Comparison of ENCODE assay signal across 17 cellular contexts in the genomic region with DNA sequence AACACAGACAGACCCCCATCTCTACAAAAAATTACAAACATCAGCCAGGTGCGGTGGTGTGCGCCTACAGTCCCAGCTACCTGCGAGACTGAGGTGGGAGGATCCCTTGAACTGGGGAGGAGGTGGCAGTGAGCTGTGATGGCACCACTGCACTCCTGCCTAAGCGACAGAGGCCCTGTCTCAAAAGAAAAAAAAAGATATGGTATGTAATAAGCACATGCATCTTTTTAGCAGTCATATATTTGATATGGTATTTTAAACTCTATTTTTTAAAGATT. TPM values are rescaled to one million over a fixed set of nuclear protein-coding genes. Genes with fewer than 3 reads are reported as not detected.
DNase-seq lines count a peak whose midpoint lies in the region; ATAC-seq, FAIRE-seq and TF ChIP-seq lines count a peak whose summit lies in the region.
"Had no signal": no experiment of that assay in that cellular context is flagged by ENCODE, and none has a peak within 500 bp of the region (broad histone marks: within the 10 kb centered on the region; RNA-seq: fewer than 3 reads in every experiment).

No MANE protein-coding gene starts in this region.

- H3K4me2 ChIP-seq in SU-DHL-6 (ENCODE audit: low read depth, low read length, poor library complexity, severe bottlenecking), result peak overlapping the region; percentile 99
- no peak overlapping the region for H3K4me2 ChIP-seq in smooth muscle cell
- H3K4me2 ChIP-seq: KMS-11 had no signal

- no peak for TF ChIP-seq CTCF in GM12865 (IDR thresholded peaks at IDR 0.05; ENCODE audit: insufficient read depth, low read depth, low read length, missing control alignments)
- TF ChIP-seq CTCF in SU-DHL-6 (IDR thresholded peaks at IDR 0.05; ENCODE audit: insufficient read depth, low read length, poor library complexity, severe bottlenecking), result no peak
- TF ChIP-seq CTCF in smooth muscle cell (IDR thresholded peaks at IDR 0.05; ENCODE audit: borderline replicate concordance, insufficient read depth, poor library complexity, severe bottlenecking), result no peak

- H3K9me3 ChIP-seq in SU-DHL-6 (ENCODE audit: insufficient read depth, low read length) (no peaks in the 10 kb centered on the region), smooth muscle cell (replicated peaks; ENCODE audit: low read depth) (no peaks in the 10 kb centered on the region)
- H3K9me3 ChIP-seq: breast epithelium had no signal

- H3K27ac ChIP-seq in SU-DHL-6 (ENCODE audit: low read depth, low read length) (peak overlapping the region; percentile 98), layer of hippocampus (ENCODE audit: low read depth, low read length) (peak overlapping the region; percentile 33), smooth muscle cell (ENCODE audit: low read depth) (peak overlapping the region; percentile 80)
- H3K27ac ChIP-seq: KMS-11 had no signal

- WGBS in smooth muscle cell (ENCODE audit: low lambda C conversion rate), result 95% methylated on average over 4 of the region's 4 CpGs

- FAIRE-seq in GM19239 (lab: Jason Lieb, UNC), result no peak

- H3K79me2 ChIP-seq in SU-DHL-6 (ENCODE audit: insufficient read depth, low read length), result peaks cover 100% of the 10 kb centered on the region
- peaks cover 92% of the 10 kb centered on the region for H3K79me2 ChIP-seq in smooth muscle cell (ENCODE audit: low read depth)

- peaks cover 15% of the 10 kb centered on the region for H3K4me1 ChIP-seq in smooth muscle cell (ENCODE audit: low read depth)
- H3K4me1 ChIP-seq: breast epithelium had no signal

- peaks cover 12% of the 10 kb centered on the region for H3K36me3 ChIP-seq in SU-DHL-6 (ENCODE audit: low read length)
- no peaks in the 10 kb centered on the region for H3K36me3 ChIP-seq in smooth muscle cell (ENCODE audit: low read depth)
- H3K36me3 ChIP-seq: breast epithelium had no signal

- ATAC-seq in GM19035 (IDR thresholded peaks at IDR 0.05; ENCODE audit: unreplicated experiment), result no peak
- ATAC-seq: activated CD8-positive, alpha-beta T cell treated with anti-CD3 and anti-CD28 coated beads for 36 hours; activated naive CD4-positive, alpha-beta T cell treated with anti-CD3 and anti-CD28 coated beads, Interleukin-2, amount 50 U/mL, for 72 hours; activated T-cell treated with anti-CD3 and anti-CD28 coated beads, Interleukin-2, amount 50 U/mL, for 4 hours had no signal

- H3K27me3 ChIP-seq in SU-DHL-6 (ENCODE audit: low read length), result no peaks in the 10 kb centered on the region
- no peaks in the 10 kb centered on the region for H3K27me3 ChIP-seq in layer of hippocampus (ENCODE audit: control insufficient read depth, insufficient read depth, low read length)
- H3K27me3 ChIP-seq in smooth muscle cell (ENCODE audit: low read depth), result no peaks in the 10 kb centered on the region
- H3K27me3 ChIP-seq: breast epithelium had no signal

- no peak overlapping the region for H2AFZ ChIP-seq in SU-DHL-6 (ENCODE audit: low read depth, low read length, severe bottlenecking)
- no peak overlapping the region for H2AFZ ChIP-seq in smooth muscle cell (ENCODE audit: low read depth)

- peak; percentile 60 for DNase-seq in GM12865 (ENCODE audit: low read depth)
- no peak for DNase-seq in smooth muscle cell (lab: John Stamatoyannopoulos, UW; ENCODE audit: unreplicated experiment)
- no peak for DNase-seq in NCI-H69 (lab: John Stamatoyannopoulos, UW)
- no peak for DNase-seq in GM19239 (ENCODE audit: insufficient read length, low spot score)
- no peak for DNase-seq in epidermal melanocyte (ENCODE audit: insufficient read length, low spot score)
- DNase-seq: activated CD8-positive, alpha-beta T cell treated with anti-CD3 and anti-CD28 coated beads for 36 hours; activated T-cell treated with anti-CD3 and anti-CD28 coated beads, Interleukin-2, amount 50 U/mL, for 4 hours; C1 segment of cervical spinal cord; NCI-H1092 treated with DMSO at 0.1 percent for 48 hours; NCI-H2107; NCI-H774 had no signal

- H3K9me2 ChIP-seq in SU-DHL-6 (replicated peaks; ENCODE audit: insufficient read depth, low read length), result no peaks in the 10 kb centered on the region

- H3K4me3 ChIP-seq in GM12865 (ENCODE audit: low read depth, low read length), result peak overlapping the region; percentile 95
- H3K4me3 ChIP-seq in SU-DHL-6 (ENCODE audit: insufficient read depth, low read length, poor library complexity, severe bottlenecking), result no peak overlapping the region
- no peak overlapping the region for H3K4me3 ChIP-seq in smooth muscle cell
- H3K4me3 ChIP-seq: breast epithelium had no signal

- H3F3A ChIP-seq in SU-DHL-6 (ENCODE audit: insufficient read depth) (peaks cover 38% of the 10 kb centered on the region), smooth muscle cell (ENCODE audit: low read depth) (no peaks in the 10 kb centered on the region)

- H4K20me1 ChIP-seq in SU-DHL-6 (ENCODE audit: low read depth, low read length) (peaks cover 6% of the 10 kb centered on the region; the same call in 1 of the 2 replicates), smooth muscle cell (ENCODE audit: low read depth) (peaks cover 91% of the 10 kb centered on the region)

- H3K9ac ChIP-seq in SU-DHL-6 (ENCODE audit: low read length) (peak overlapping the region; percentile 41), smooth muscle cell (ENCODE audit: low read depth) (peak overlapping the region; percentile 4)
- H3K9ac ChIP-seq: KMS-11 had no signal

RNA-seq across cellular contexts. Expression of gene SLC15A4, which starts 7.2 kb away (rescaled TPM):
- 36.3 and 37.3 TPM in 2 replicates for total RNA-seq in smooth muscle cell
- polyA plus RNA-seq in smooth muscle cell, result 35.0 and 38.2 TPM in 2 replicates

RNA-seq across cellular contexts. Expression of gene GLT1D1, which starts 36.7 kb away (rescaled TPM):
- total RNA-seq in smooth muscle cell, result 0.18 and 0.36 TPM in 2 replicates
- 0.07 TPM in 1 of 2 replicates, not detected in the other for polyA plus RNA-seq in smooth muscle cell

Comparison
In these comparisons a context has a peak if more than half of its experiments do, and no peak if none do; other contexts are left out.
1. H3K27ac ChIP-seq: peak in every context shown above with its lines; median percentile 98 in SU-DHL-6; 80 in smooth muscle cell; 33 in layer of hippocampus.